31 cellular contexts compared by ENCODE assay signal in the genomic region with DNA sequence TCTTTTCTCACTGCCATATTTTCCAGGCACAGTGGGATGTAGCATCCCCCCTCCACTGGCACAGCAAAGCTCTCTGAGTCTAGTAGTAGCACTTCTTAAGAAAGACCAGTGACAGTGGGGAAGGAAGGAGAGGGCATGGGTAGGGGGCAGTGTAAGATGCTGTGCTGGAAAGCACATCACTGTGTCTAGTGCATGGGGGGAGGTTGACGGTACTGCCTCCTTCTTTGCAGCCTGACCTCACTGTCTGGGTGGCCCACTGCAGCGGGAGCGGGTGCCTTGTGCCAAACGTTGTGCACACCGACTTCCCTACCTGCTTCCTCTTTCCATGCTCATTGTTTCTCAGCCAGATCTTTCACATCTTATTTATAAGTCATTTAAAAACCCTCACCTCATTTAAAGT.
DNase-seq lines count a peak whose midpoint lies in the region; ATAC-seq and TF ChIP-seq lines count a peak whose summit lies in the region.
"Had no signal": no experiment of that assay in that cellular context is flagged by ENCODE, and none has a peak within 500 bp of the region (broad histone marks: within the 10 kb centered on the region; RNA-seq: fewer than 3 reads in every experiment).

No MANE protein-coding gene starts in this region.

- H3K4me3 Mint-ChIP-seq in neural progenitor cell = no peak overlapping the region
- H3K4me3 Mint-ChIP-seq in glutamatergic neuron (ENCODE audit: unreplicated experiment) = no peak overlapping the region
- H3K4me3 Mint-ChIP-seq: activated CD8-positive, alpha-beta T cell treated with anti-CD3 and anti-CD28 coated beads, Interleukin-2, amount 10 ng/mL, durations not matched to agents 7 days and 5 days; activated naive CD8-positive, alpha-beta T cell; effector memory CD8-positive, alpha-beta T cell had no signal

- no peak overlapping the region for H3K4me2 ChIP-seq in SK-N-SH
- H3K4me2 ChIP-seq in neural progenitor cell = no peak overlapping the region

- ATAC-seq in SK-N-SH treated with all-trans-retinoic acid at 6 μM for 48 hours (no peak), GM21526 (IDR thresholded peaks at IDR 0.05; ENCODE audit: low FRiP score, unreplicated experiment) (no peak)
- ATAC-seq: activated CD8-positive, alpha-beta T cell treated with anti-CD3 and anti-CD28 coated beads, Interleukin-2, amount 10 ng/mL, durations not matched to agents 7 days and 5 days; effector memory CD8-positive, alpha-beta T cell; HCT116; left lung; sciatic nerve had no signal

- H3K79me2 ChIP-seq in SK-N-SH (ENCODE audit: insufficient read depth) = no peaks in the 10 kb centered on the region
- H3K79me2 ChIP-seq in neural progenitor cell (ENCODE audit: low read depth) = no peaks in the 10 kb centered on the region

- H2AFZ ChIP-seq in SK-N-SH (ENCODE audit: low read depth) (no peak overlapping the region), neural progenitor cell (replicated peaks) (no peak overlapping the region)

- DNase-seq in SK-N-SH (peak; percentile 18), ascending aorta (ENCODE audit: low spot score in 2 of 2) (no peak), neural progenitor cell (ENCODE audit: low spot score) (peak; percentile 11), glutamatergic neuron (no peak), NCI-H1092 treated with DMSO at 0.1 percent for 48 hours (lab: John Stamatoyannopoulos, UW) (no peak)
- DNase-seq in activated CD4-positive, alpha-beta T cell treated with anti-CD3 and anti-CD28 coated beads, Interleukin-2, amount 50 U/mL, for 4 hours = no peak
- DNase-seq: activated CD8-positive, alpha-beta T cell treated with anti-CD3 and anti-CD28 coated beads, Interleukin-2, amount 10 ng/mL, durations not matched to agents 7 days and 5 days; activated effector memory CD4-positive, alpha-beta T cell treated with Interleukin-2 at 50 U/mL for 16 hours; AML-193; aorta; effector memory CD8-positive, alpha-beta T cell; Kasumi-1; left lung; NCI-H1694; NCI-H2171; NCI-H510A treated with DMSO at 0.1 percent for 48 hours; Peyer's patch; SIG-M5; stimulated activated CD4-positive, alpha-beta T cell treated with anti-CD3 and anti-CD28 coated beads, Interleukin-4, amount 100 ng/mL, for 24 hours; stimulated activated naive CD4-positive, alpha-beta T cell had no signal

- H3K4me1 Mint-ChIP-seq in neural progenitor cell (peaks cover 35% of the 10 kb centered on the region), glutamatergic neuron (ENCODE audit: low read depth, unreplicated experiment) (peaks cover 11% of the 10 kb centered on the region)

- intact Hi-C loops in ascending aorta (cut with DNase I) = no loop called here

- no peak for TF ChIP-seq EP300 in SK-N-SH (IDR thresholded peaks at IDR 0.05; ENCODE audit: borderline replicate concordance in 1 of 2, low read depth in 1 of 2, low read length in 1 of 2)

- 75% methylated on average over 5 of the region's 5 CpGs for WGBS in SK-N-SH (ENCODE audit: low lambda C conversion rate)

- no peak for TF ChIP-seq CTCF in SK-N-SH (IDR thresholded peaks at IDR 0.05)
- TF ChIP-seq CTCF in ascending aorta (IDR thresholded peaks at IDR 0.05) = no peak
- TF ChIP-seq CTCF in neural progenitor cell (IDR thresholded peaks at IDR 0.05) = peak; percentile 9
- no peak for TF ChIP-seq CTCF in glutamatergic neuron (IDR thresholded peaks at IDR 0.05; ENCODE audit: partially characterized antibody, unreplicated experiment)

- POLR2A ChIA-PET in SK-N-SH (lab: Yijun Ruan, JAX) = no interaction called here

- H3K4me3 ChIP-seq in SK-N-SH (ENCODE audit: low read depth in 2 of 2, low read length in 1 of 2) (no peak overlapping the region), ascending aorta (no peak overlapping the region), neural progenitor cell (no peak overlapping the region)
- H3K4me3 ChIP-seq: cardiac muscle cell, coronary artery, esophagus muscularis mucosa, left lung, Peyer's patch, suprapubic skin had no signal

- H3K9ac ChIP-seq in SK-N-SH (no peak overlapping the region), neural progenitor cell (no peak overlapping the region)

- H3K27me3 ChIP-seq in SK-N-SH (ENCODE audit: insufficient read depth) = no peaks in the 10 kb centered on the region; the same call in 1 of the 2 replicates
- no peaks in the 10 kb centered on the region for H3K27me3 ChIP-seq in ascending aorta
- no peaks in the 10 kb centered on the region for H3K27me3 ChIP-seq in neural progenitor cell
- H3K27me3 ChIP-seq: cardiac muscle cell, esophagus muscularis mucosa, left lung, neutrophil, Peyer's patch, suprapubic skin had no signal

- H3K9me3 ChIP-seq in SK-N-SH (no peaks in the 10 kb centered on the region), ascending aorta (no peaks in the 10 kb centered on the region), neural progenitor cell (ENCODE audit: low read depth) (no peaks in the 10 kb centered on the region)
- H3K9me3 ChIP-seq: esophagus muscularis mucosa, left lung, neutrophil, Peyer's patch, suprapubic skin had no signal

- peaks cover 5% of the 10 kb centered on the region for H3K27me3 Mint-ChIP-seq in neural progenitor cell (ENCODE audit: insufficient read depth, low read depth)
- H3K27me3 Mint-ChIP-seq in glutamatergic neuron (ENCODE audit: unreplicated experiment) = peaks cover 2% of the 10 kb centered on the region

- H3K4me1 ChIP-seq in SK-N-SH (ENCODE audit: control insufficient read depth in 1 of 2, insufficient read depth in 2 of 2, low read depth in 1 of 2, low read length in 1 of 2) = peaks cover 0 to 24% of the 10 kb centered on the region in 2 experiments; a peak in 1 of 4 replicates
- peaks cover 13 to 24% of the 10 kb centered on the region in 2 donors for H3K4me1 ChIP-seq in ascending aorta
- H3K4me1 ChIP-seq in neural progenitor cell = no peaks in the 10 kb centered on the region
- H3K4me1 ChIP-seq: left lung, suprapubic skin had no signal

- H3K27ac ChIP-seq in SK-N-SH (ENCODE audit: low read depth in 2 of 2, low read length in 1 of 2) (no peak overlapping the region; a peak in 1 of 4 replicates), ascending aorta (peak overlapping the region; percentile 39 to 41), neural progenitor cell (no peak overlapping the region)
- H3K27ac ChIP-seq: cardiac muscle cell, coronary artery, esophagus muscularis mucosa, left lung, neutrophil, Peyer's patch, suprapubic skin had no signal

- H3K27ac Mint-ChIP-seq in neural progenitor cell (no peak overlapping the region), glutamatergic neuron (ENCODE audit: unreplicated experiment) (no peak overlapping the region)
- H3K27ac Mint-ChIP-seq: activated CD8-positive, alpha-beta T cell treated with anti-CD3 and anti-CD28 coated beads, Interleukin-2, amount 10 ng/mL, durations not matched to agents 7 days and 5 days; activated naive CD8-positive, alpha-beta T cell; effector memory CD8-positive, alpha-beta T cell; progenitor cell of endocrine pancreas had no signal

- TF ChIP-seq RAD21 in SK-N-SH (IDR thresholded peaks at IDR 0.05; ENCODE audit: low read length) = no peak

- H3K36me3 Mint-ChIP-seq in neural progenitor cell (no peaks in the 10 kb centered on the region), glutamatergic neuron (ENCODE audit: unreplicated experiment) (no peaks in the 10 kb centered on the region)
- H3K36me3 Mint-ChIP-seq: activated naive CD8-positive, alpha-beta T cell had no signal

- H3K9me3 Mint-ChIP-seq in neural progenitor cell = no peaks in the 10 kb centered on the region
- no peaks in the 10 kb centered on the region for H3K9me3 Mint-ChIP-seq in glutamatergic neuron (ENCODE audit: unreplicated experiment)

- no peaks in the 10 kb centered on the region for H3K9me2 ChIP-seq in SK-N-SH

- H4K20me1 ChIP-seq in SK-N-SH (ENCODE audit: insufficient read depth) = no peaks in the 10 kb centered on the region
- H4K20me1 ChIP-seq in neural progenitor cell (ENCODE audit: low read depth) = no peaks in the 10 kb centered on the region

- CTCF ChIA-PET in SK-N-SH (lab: Yijun Ruan, JAX) = no interaction called here

- H3K36me3 ChIP-seq in SK-N-SH (replicated peaks in 1 of 2; ENCODE audit: control insufficient read depth in 1 of 2, insufficient read depth in 2 of 2, low read length in 1 of 2) (no peaks in the 10 kb centered on the region), ascending aorta (no peaks in the 10 kb centered on the region), neural progenitor cell (no peaks in the 10 kb centered on the region)
- H3K36me3 ChIP-seq: cardiac muscle cell, esophagus muscularis mucosa, left lung, neutrophil, Peyer's patch, suprapubic skin had no signal

- peaks cover 4% of the 10 kb centered on the region for H3F3A ChIP-seq in SK-N-SH (replicated peaks; ENCODE audit: insufficient read depth)
- no peaks in the 10 kb centered on the region for H3F3A ChIP-seq in neural progenitor cell (ENCODE audit: low read depth)

TF ChIP-seq in SK-N-SH, 30 proteins besides CTCF, POLR2A, EP300 and RAD21 (continues in another document):
- no peak for TF ChIP-seq TEAD4 (IDR thresholded peaks at IDR 0.05; ENCODE audit: borderline replicate concordance, insufficient read depth)
- TF ChIP-seq EZH2phosphoT487 (IDR thresholded peaks at IDR 0.05; ENCODE audit: borderline replicate concordance, low read depth) = no peak
- no peak for TF ChIP-seq YY1 (IDR thresholded peaks at IDR 0.05; ENCODE audit: low read depth)
- TF ChIP-seq FOXJ3 (CRISPR knock-in tag; IDR thresholded peaks at IDR 0.05) = no peak
- TF ChIP-seq, protein P1, sequence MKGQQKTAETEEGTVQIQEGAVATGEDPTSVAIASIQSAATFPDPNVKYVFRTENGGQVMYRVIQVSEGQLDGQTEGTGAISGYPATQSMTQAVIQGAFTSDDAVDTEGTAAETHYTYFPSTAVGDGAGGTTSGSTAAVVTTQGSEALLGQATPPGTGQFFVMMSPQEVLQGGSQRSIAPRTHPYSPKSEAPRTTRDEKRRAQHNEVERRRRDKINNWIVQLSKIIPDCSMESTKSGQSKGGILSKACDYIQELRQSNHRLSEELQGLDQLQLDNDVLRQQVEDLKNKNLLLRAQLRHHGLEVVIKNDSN (IDR thresholded peaks at IDR 0.05; ENCODE audit: borderline replicate concordance, low read depth) = no peak

TF ChIP-seq in SK-N-SH treated with all-trans-retinoic acid at 6 μM for 48 hours, 23 proteins besides CTCF, POLR2A, EP300 and RAD21:
- TF ChIP-seq ESRRG (CRISPR knock-in tag; IDR thresholded peaks at IDR 0.05) (no peak), ZNF70 (CRISPR knock-in tag; IDR thresholded peaks at IDR 0.05) (no peak)

Comparison
In these comparisons a context has a peak if more than half of its experiments do, and no peak if none do; other contexts are left out.
1. DNase-seq: peak in SK-N-SH (single experiment) and neural progenitor cell (single experiment); none in ascending aorta (0 of 2), activated CD4-positive, alpha-beta T cell treated with anti-CD3 and anti-CD28 coated beads, Interleukin-2, amount 50 U/mL, for 4 hours (0 of 2), glutamatergic neuron (single experiment) and NCI-H1092 treated with DMSO at 0.1 percent for 48 hours (single experiment).
2. H3K27ac ChIP-seq: peak in ascending aorta (2 of 2); none in SK-N-SH (0 of 2) and neural progenitor cell (single experiment).